ENCODE assay signal across 1 cellular context in the genomic region with DNA sequence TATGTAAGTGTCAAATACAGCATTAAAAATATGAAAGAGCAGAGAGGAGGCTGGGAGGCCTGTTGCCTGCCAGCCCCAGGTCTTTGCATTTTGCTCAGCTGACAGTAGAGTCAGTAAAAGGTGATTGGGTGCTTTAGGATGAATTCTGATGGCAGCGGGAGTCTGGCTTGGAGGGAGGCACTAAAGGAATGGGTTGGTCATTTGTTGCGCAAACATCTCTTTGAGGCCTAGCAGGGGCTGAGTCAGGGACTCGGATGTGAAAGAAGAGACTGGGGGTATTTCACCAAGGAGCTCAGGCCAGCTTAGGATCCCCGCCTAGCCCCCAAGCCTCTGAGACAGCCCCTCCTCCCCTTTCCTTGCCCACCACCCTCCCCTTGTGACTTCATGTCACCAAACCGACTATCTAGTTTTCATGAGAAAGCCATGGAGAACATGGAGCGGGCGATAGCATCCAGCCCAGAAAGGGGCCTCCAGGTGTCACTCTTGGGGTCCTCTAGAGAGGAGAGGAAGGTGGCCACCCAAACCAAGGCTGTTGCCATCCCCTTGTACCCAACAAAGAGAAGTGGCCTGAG.
TF ChIP-seq lines count a peak whose summit lies in the region.

No MANE protein-coding gene starts in this region.

TF ChIP-seq in K562, 482 proteins besides CTCF, POLR2A, EP300 and RAD21:
- TF ChIP-seq, protein P1, sequence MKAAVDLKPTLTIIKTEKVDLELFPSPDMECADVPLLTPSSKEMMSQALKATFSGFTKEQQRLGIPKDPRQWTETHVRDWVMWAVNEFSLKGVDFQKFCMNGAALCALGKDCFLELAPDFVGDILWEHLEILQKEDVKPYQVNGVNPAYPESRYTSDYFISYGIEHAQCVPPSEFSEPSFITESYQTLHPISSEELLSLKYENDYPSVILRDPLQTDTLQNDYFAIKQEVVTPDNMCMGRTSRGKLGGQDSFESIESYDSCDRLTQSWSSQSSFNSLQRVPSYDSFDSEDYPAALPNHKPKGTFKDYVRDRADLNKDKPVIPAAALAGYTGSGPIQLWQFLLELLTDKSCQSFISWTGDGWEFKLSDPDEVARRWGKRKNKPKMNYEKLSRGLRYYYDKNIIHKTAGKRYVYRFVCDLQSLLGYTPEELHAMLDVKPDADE (conservative IDR thresholded peaks at IDR 0.05; ENCODE audit: control insufficient read depth, low read depth, low read length), result no peak
- no peak for TF ChIP-seq HDAC2 (IDR thresholded peaks at IDR 0.05)
- peak; percentile 30; the same call in 1 of the 2 replicates for TF ChIP-seq FOSL1 (tag; conservative IDR thresholded peaks at IDR 0.05)
- TF ChIP-seq, protein P2, sequence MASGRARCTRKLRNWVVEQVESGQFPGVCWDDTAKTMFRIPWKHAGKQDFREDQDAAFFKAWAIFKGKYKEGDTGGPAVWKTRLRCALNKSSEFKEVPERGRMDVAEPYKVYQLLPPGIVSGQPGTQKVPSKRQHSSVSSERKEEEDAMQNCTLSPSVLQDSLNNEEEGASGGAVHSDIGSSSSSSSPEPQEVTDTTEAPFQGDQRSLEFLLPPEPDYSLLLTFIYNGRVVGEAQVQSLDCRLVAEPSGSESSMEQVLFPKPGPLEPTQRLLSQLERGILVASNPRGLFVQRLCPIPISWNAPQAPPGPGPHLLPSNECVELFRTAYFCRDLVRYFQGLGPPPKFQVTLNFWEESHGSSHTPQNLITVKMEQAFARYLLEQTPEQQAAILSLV (tag; IDR thresholded peaks at IDR 0.05), result peak; percentile 47; the same call in 1 of the 2 replicates
- no peak for TF ChIP-seq ELF4 (CRISPR knock-in tag; IDR thresholded peaks at IDR 0.05)
- TF ChIP-seq ZNF165 (CRISPR knock-in tag; IDR thresholded peaks at IDR 0.05; ENCODE audit: borderline replicate concordance), result no peak
- TF ChIP-seq, protein P3, sequence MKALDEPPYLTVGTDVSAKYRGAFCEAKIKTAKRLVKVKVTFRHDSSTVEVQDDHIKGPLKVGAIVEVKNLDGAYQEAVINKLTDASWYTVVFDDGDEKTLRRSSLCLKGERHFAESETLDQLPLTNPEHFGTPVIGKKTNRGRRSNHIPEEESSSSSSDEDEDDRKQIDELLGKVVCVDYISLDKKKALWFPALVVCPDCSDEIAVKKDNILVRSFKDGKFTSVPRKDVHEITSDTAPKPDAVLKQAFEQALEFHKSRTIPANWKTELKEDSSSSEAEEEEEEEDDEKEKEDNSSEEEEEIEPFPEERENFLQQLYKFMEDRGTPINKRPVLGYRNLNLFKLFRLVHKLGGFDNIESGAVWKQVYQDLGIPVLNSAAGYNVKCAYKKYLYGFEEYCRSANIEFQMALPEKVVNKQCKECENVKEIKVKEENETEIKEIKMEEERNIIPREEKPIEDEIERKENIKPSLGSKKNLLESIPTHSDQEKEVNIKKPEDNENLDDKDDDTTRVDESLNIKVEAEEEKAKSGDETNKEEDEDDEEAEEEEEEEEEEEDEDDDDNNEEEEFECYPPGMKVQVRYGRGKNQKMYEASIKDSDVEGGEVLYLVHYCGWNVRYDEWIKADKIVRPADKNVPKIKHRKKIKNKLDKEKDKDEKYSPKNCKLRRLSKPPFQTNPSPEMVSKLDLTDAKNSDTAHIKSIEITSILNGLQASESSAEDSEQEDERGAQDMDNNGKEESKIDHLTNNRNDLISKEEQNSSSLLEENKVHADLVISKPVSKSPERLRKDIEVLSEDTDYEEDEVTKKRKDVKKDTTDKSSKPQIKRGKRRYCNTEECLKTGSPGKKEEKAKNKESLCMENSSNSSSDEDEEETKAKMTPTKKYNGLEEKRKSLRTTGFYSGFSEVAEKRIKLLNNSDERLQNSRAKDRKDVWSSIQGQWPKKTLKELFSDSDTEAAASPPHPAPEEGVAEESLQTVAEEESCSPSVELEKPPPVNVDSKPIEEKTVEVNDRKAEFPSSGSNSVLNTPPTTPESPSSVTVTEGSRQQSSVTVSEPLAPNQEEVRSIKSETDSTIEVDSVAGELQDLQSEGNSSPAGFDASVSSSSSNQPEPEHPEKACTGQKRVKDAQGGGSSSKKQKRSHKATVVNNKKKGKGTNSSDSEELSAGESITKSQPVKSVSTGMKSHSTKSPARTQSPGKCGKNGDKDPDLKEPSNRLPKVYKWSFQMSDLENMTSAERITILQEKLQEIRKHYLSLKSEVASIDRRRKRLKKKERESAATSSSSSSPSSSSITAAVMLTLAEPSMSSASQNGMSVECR (CRISPR knock-in tag; IDR thresholded peaks at IDR 0.05), result 0 out of 2 replicates have a peak, but pooled peaks have one; percentile 39
- TF ChIP-seq CEBPB (tag; IDR thresholded peaks at IDR 0.05), result peak; percentile 97
- TF ChIP-seq CEBPG (CRISPR knock-in tag; IDR thresholded peaks at IDR 0.05), result peak; percentile 83
- peak; percentile 76 to 90 for TF ChIP-seq CEBPG (tag; conservative IDR thresholded peaks at IDR 0.05 in 1 of 2, IDR thresholded peaks at IDR 0.05 in 1 of 2)
- TF ChIP-seq ETS2 (tag; IDR thresholded peaks at IDR 0.05; ENCODE audit: borderline replicate concordance, poor library complexity, severe bottlenecking), result no peak
- TF ChIP-seq, protein P4, sequence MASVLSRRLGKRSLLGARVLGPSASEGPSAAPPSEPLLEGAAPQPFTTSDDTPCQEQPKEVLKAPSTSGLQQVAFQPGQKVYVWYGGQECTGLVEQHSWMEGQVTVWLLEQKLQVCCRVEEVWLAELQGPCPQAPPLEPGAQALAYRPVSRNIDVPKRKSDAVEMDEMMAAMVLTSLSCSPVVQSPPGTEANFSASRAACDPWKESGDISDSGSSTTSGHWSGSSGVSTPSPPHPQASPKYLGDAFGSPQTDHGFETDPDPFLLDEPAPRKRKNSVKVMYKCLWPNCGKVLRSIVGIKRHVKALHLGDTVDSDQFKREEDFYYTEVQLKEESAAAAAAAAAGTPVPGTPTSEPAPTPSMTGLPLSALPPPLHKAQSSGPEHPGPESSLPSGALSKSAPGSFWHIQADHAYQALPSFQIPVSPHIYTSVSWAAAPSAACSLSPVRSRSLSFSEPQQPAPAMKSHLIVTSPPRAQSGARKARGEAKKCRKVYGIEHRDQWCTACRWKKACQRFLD (CRISPR knock-in tag; IDR thresholded peaks at IDR 0.05), result 0 out of 2 replicates have a peak, but pooled peaks have one; percentile 4
- no peak for TF ChIP-seq SMAD3 (CRISPR knock-in tag; conservative IDR thresholded peaks at IDR 0.05)
- TF ChIP-seq, protein P5, sequence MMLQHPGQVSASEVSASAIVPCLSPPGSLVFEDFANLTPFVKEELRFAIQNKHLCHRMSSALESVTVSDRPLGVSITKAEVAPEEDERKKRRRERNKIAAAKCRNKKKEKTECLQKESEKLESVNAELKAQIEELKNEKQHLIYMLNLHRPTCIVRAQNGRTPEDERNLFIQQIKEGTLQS (IDR thresholded peaks at IDR 0.05), result peak; percentile 24; the same call in 1 of the 2 replicates
- TF ChIP-seq, protein P5 (CRISPR knock-in tag; conservative IDR thresholded peaks at IDR 0.05), result no peak
- 0 out of 2 replicates have a peak, but pooled peaks have one; percentile 39 for TF ChIP-seq FOXP1 (CRISPR knock-in tag; IDR thresholded peaks at IDR 0.05)
- TF ChIP-seq ZNF274 (IDR thresholded peaks at IDR 0.05; ENCODE audit: borderline replicate concordance, low read depth, low read length), result no peak
